Comparison of ENCODE assay signal across 13 cellular contexts in the genomic region with DNA sequence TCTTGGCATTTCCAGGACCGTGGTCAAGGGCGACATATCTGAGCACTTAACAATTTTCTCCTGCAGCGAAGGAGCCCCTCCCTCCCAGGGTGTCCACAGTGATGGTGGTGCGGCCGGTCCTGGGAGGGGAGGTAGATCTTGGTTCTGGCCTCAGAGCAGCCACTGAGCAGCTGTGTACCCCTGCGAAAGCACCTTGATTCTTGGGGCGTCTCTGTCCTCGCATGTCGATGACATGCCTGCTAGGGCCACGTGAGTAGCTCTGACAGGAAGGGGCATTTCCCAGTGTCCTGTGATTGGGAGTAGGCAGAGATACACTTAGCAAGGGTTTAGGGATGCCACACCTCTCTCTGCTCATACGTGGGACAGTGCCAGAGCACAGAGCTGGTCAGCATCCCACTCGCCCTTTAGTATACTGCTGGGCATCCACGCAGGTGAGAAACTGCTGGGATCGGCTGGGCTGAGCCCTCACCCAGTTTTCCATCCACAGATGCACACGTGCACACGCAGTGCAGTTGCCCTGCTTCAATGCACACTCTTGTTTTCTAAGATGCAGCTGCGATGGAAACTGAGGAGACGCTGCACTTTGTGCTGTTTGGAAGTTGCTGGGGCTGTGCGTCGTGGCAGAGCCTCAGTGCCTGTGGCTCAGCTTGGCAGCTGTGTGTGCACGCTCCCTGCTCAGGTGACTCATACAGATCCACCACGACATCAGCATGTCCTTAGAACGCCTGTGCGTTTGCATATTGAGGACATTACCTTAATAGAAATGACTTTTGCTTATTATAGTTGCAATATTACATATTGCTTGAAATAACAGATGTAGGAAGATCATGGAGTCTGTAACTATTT.
"Had no signal": no experiment of that assay in that cellular context is flagged by ENCODE, and none has a peak within 500 bp of the region (broad histone marks: within the 10 kb centered on the region; RNA-seq: fewer than 3 reads in every experiment).

No MANE protein-coding gene starts in this region.

- H3K27ac ChIP-seq: psoas muscle, sigmoid colon, vagina had no signal

- H3K9me3 ChIP-seq: psoas muscle, sigmoid colon, vagina had no signal

- H3K27me3 Mint-ChIP-seq: brain had no signal

- DNase-seq: activated CD4-positive, alpha-beta T cell treated with anti-CD3 and anti-CD28 coated beads, Interleukin-2, amount 50 U/mL, for 4 hours; activated naive CD4-positive, alpha-beta T cell treated with anti-CD3 and anti-CD28 coated beads, Interleukin-2, amount 50 U/mL, for 16 hours; amygdala; erythroblast; left cardiac atrium; psoas muscle; sigmoid colon; stimulated activated CD4-positive, alpha-beta T cell treated with anti-CD3 and anti-CD28 coated beads, Interleukin-12 subunit alpha, Interleukin-12 subunit beta, amount 100 ng/mL, for 4 hours had no signal

- H3K4me3 Mint-ChIP-seq: activated T-helper 17 cell treated with anti-CD3 and anti-CD28 coated beads, Interleukin-2, amount 50 U/mL, for 72 hours; brain had no signal

- H3K27me3 ChIP-seq: sigmoid colon, vagina had no signal

- H3K9me3 Mint-ChIP-seq: activated T-helper 17 cell treated with anti-CD3 and anti-CD28 coated beads, Interleukin-2, amount 50 U/mL, for 72 hours; naive thymus-derived CD8-positive, alpha-beta T cell had no signal

- H3K36me3 ChIP-seq: sigmoid colon, vagina had no signal

- ATAC-seq: activated T-helper 17 cell treated with anti-CD3 and anti-CD28 coated beads, Interleukin-2, amount 50 U/mL, for 72 hours; left cardiac atrium; naive thymus-derived CD8-positive, alpha-beta T cell; psoas muscle had no signal

- H3K4me3 ChIP-seq: lung, psoas muscle, sigmoid colon, vagina had no signal

- H3K36me3 Mint-ChIP-seq: brain; naive thymus-derived CD8-positive, alpha-beta T cell had no signal

- H3K27ac Mint-ChIP-seq: activated T-helper 17 cell treated with anti-CD3 and anti-CD28 coated beads, Interleukin-2, amount 50 U/mL, for 72 hours had no signal

- H3K4me1 ChIP-seq: psoas muscle, sigmoid colon, vagina had no signal
